Comparison of ENCODE assay signal across 1 cellular context in the genomic region with DNA sequence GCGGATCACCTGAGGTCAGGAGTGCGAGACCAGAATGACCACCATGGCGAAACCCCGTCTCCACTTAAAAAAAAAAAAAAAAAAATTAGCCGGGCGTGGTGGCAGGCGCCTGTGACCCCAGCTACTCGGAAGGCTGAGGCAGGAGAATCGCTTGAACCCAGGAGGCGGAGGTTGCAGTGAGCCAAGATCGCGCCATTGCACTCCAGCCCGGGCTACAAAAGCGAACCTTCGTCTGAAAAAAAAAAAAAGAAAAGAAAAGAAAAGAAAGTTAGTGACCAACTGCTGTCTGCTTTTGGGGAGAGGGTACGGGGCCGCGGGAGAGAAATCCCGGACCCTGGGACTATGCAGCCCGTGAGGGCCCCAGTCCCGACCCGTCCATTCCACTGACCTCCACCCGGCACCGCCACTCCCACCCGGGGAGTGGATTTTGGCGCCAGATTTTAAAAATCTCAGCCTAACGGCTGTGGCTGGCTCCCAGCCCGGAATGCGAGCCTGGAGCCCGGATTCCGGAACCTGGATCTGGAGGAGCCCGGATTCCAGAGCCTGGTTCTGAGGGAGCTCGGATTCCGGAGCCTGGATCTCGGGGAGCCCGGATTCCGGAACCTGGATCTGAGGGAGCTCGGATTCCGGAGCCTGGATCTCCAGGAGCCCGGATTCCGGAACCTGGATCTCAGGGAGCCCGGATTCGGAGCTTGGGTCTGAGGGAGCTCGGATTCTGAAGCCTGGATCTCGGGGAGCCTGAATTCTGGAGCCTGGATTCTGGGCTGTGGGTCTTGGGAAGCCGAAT.
TF ChIP-seq lines count a peak whose summit lies in the region.

No MANE protein-coding gene starts in this region.

TF ChIP-seq in HEK293, 187 proteins besides CTCF, POLR2A, EP300 and RAD21 (continued from another document and continues in another):
- TF ChIP-seq, protein P1, sequence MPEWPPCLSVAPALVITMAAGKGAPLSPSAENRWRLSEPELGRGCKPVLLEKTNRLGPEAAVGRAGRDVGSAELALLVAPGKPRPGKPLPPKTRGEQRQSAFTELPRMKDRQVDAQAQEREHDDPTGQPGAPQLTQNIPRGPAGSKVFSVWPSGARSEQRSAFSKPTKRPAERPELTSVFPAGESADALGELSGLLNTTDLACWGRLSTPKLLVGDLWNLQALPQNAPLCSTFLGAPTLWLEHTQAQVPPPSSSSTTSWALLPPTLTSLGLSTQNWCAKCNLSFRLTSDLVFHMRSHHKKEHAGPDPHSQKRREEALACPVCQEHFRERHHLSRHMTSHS (tag by site-specific recombination; IDR thresholded peaks at IDR 0.05) = no peak
- TF ChIP-seq ZNF530 (tag by site-specific recombination; IDR thresholded peaks at IDR 0.05; ENCODE audit: low read depth) (no peak), ZNF843 (tag by site-specific recombination; IDR thresholded peaks at IDR 0.05) (0 out of 2 replicates have a peak, but pooled peaks have one; percentile 42), ZNF16 (tag by site-specific recombination; IDR thresholded peaks at IDR 0.05; ENCODE audit: low read depth) (no peak), ZSCAN30 (tag by site-specific recombination; IDR thresholded peaks at IDR 0.05) (peak; percentile 98), ZNF785 (tag by site-specific recombination; IDR thresholded peaks at IDR 0.05) (no peak), GLIS2 (tag by site-specific recombination; IDR thresholded peaks at IDR 0.05) (peak; percentile 37; the same call in 1 of the 2 replicates), ZNF202 (tag by site-specific recombination; IDR thresholded peaks at IDR 0.05; ENCODE audit: borderline replicate concordance) (no peak), SETDB1 (IDR thresholded peaks at IDR 0.05; ENCODE audit: insufficient read length, low read length) (no peak), ZNF510 (tag by site-specific recombination; IDR thresholded peaks at IDR 0.05; ENCODE audit: insufficient replicate concordance) (peak; percentile 51), ZNF10 (tag by site-specific recombination; IDR thresholded peaks at IDR 0.05) (no peak), ZNF548 (tag by site-specific recombination; IDR thresholded peaks at IDR 0.05) (no peak), ZNF426 (tag by site-specific recombination; IDR thresholded peaks at IDR 0.05) (no peak), RBAK (tag by site-specific recombination; IDR thresholded peaks at IDR 0.05) (no peak), REPIN1 (tag by site-specific recombination; IDR thresholded peaks at IDR 0.05; ENCODE audit: low read depth) (peak; percentile 67; the same call in 1 of the 2 replicates), ZNF248 (tag by site-specific recombination; IDR thresholded peaks at IDR 0.05) (no peak), ZNF292 (tag by site-specific recombination; IDR thresholded peaks at IDR 0.05; ENCODE audit: borderline replicate concordance, low read depth) (no peak), ZNF114 (tag by site-specific recombination; IDR thresholded peaks at IDR 0.05) (no peak), ZSCAN23 (tag by site-specific recombination; IDR thresholded peaks at IDR 0.05) (peak; percentile 95), ZNF560 (tag by site-specific recombination; IDR thresholded peaks at IDR 0.05; ENCODE audit: borderline replicate concordance) (no peak), ZNF658 (tag by site-specific recombination; IDR thresholded peaks at IDR 0.05) (no peak), FEZF1 (tag by site-specific recombination; IDR thresholded peaks at IDR 0.05) (no peak), ZNF76 (tag by site-specific recombination; IDR thresholded peaks at IDR 0.05; ENCODE audit: borderline replicate concordance, low read depth) (peak; percentile 80), ZNF121 (tag by site-specific recombination; IDR thresholded peaks at IDR 0.05) (no peak), ZNF791 (tag by site-specific recombination; IDR thresholded peaks at IDR 0.05) (no peak), ZNF341 (tag by site-specific recombination; IDR thresholded peaks at IDR 0.05; ENCODE audit: low read depth) (0 out of 2 replicates have a peak, but pooled peaks have one; percentile 29), ZNF184 (tag by site-specific recombination; IDR thresholded peaks at IDR 0.05) (peak; percentile 91), ZNF214 (tag by site-specific recombination; IDR thresholded peaks at IDR 0.05; ENCODE audit: borderline replicate concordance) (no peak; the same call in 1 of the 2 replicates), ZNF660 (tag by site-specific recombination; IDR thresholded peaks at IDR 0.05) (peak; percentile 93), ZFP69B (tag by site-specific recombination; IDR thresholded peaks at IDR 0.05) (peak; percentile 92), ZNF747 (tag by site-specific recombination; IDR thresholded peaks at IDR 0.05) (no peak), ZNF585B (tag by site-specific recombination; IDR thresholded peaks at IDR 0.05) (no peak), HOXA7 (CRISPR knock-in tag; IDR thresholded peaks at IDR 0.05; ENCODE audit: borderline replicate concordance) (no peak), ZNF157 (tag by site-specific recombination; IDR thresholded peaks at IDR 0.05) (no peak), ZNF155 (tag by site-specific recombination; IDR thresholded peaks at IDR 0.05) (no peak), ZNF146 (tag by site-specific recombination; IDR thresholded peaks at IDR 0.05) (no peak), BCL11B (tag by site-specific recombination; IDR thresholded peaks at IDR 0.05; ENCODE audit: low read depth) (peak; percentile 90), ZNF394 (tag by site-specific recombination; IDR thresholded peaks at IDR 0.05; ENCODE audit: borderline replicate concordance) (peak; percentile 52), ZNF610 (tag by site-specific recombination; IDR thresholded peaks at IDR 0.05; ENCODE audit: borderline replicate concordance) (no peak), ZNF174 (tag by site-specific recombination; IDR thresholded peaks at IDR 0.05) (no peak), IKZF3 (tag by site-specific recombination; IDR thresholded peaks at IDR 0.05) (peak; percentile 94), ZNF544 (tag by site-specific recombination; IDR thresholded peaks at IDR 0.05) (no peak), ZNF473 (tag by site-specific recombination; IDR thresholded peaks at IDR 0.05) (no peak), ZBTB7A (tag by site-specific recombination; IDR thresholded peaks at IDR 0.05; ENCODE audit: low read depth) (no peak; the same call in none of the 2 replicates)
- TF ChIP-seq, protein P2, sequence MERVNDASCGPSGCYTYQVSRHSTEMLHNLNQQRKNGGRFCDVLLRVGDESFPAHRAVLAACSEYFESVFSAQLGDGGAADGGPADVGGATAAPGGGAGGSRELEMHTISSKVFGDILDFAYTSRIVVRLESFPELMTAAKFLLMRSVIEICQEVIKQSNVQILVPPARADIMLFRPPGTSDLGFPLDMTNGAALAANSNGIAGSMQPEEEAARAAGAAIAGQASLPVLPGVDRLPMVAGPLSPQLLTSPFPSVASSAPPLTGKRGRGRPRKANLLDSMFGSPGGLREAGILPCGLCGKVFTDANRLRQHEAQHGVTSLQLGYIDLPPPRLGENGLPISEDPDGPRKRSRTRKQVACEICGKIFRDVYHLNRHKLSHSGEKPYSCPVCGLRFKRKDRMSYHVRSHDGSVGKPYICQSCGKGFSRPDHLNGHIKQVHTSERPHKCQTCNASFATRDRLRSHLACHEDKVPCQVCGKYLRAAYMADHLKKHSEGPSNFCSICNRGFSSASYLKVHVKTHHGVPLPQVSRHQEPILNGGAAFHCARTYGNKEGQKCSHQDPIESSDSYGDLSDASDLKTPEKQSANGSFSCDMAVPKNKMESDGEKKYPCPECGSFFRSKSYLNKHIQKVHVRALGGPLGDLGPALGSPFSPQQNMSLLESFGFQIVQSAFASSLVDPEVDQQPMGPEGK (tag by site-specific recombination; IDR thresholded peaks at IDR 0.05) = 0 out of 2 replicates have a peak, but pooled peaks have one; percentile 62
- TF ChIP-seq, protein P3, sequence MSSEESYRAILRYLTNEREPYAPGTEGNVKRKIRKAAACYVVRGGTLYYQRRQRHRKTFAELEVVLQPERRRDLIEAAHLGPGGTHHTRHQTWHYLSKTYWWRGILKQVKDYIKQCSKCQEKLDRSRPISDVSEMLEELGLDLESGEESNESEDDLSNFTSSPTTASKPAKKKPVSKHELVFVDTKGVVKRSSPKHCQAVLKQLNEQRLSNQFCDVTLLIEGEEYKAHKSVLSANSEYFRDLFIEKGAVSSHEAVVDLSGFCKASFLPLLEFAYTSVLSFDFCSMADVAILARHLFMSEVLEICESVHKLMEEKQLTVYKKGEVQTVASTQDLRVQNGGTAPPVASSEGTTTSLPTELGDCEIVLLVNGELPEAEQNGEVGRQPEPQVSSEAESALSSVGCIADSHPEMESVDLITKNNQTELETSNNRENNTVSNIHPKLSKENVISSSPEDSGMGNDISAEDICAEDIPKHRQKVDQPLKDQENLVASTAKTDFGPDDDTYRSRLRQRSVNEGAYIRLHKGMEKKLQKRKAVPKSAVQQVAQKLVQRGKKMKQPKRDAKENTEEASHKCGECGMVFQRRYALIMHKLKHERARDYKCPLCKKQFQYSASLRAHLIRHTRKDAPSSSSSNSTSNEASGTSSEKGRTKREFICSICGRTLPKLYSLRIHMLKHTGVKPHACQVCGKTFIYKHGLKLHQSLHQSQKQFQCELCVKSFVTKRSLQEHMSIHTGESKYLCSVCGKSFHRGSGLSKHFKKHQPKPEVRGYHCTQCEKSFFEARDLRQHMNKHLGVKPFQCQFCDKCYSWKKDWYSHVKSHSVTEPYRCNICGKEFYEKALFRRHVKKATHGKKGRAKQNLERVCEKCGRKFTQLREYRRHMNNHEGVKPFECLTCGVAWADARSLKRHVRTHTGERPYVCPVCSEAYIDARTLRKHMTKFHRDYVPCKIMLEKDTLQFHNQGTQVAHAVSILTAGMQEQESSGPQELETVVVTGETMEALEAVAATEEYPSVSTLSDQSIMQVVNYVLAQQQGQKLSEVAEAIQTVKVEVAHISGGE (tag by site-specific recombination; conservative IDR thresholded peaks at IDR 0.05; ENCODE audit: low read depth) = 0 out of 2 replicates have a peak, but pooled peaks have one; percentile 23
- TF ChIP-seq, protein P4, sequence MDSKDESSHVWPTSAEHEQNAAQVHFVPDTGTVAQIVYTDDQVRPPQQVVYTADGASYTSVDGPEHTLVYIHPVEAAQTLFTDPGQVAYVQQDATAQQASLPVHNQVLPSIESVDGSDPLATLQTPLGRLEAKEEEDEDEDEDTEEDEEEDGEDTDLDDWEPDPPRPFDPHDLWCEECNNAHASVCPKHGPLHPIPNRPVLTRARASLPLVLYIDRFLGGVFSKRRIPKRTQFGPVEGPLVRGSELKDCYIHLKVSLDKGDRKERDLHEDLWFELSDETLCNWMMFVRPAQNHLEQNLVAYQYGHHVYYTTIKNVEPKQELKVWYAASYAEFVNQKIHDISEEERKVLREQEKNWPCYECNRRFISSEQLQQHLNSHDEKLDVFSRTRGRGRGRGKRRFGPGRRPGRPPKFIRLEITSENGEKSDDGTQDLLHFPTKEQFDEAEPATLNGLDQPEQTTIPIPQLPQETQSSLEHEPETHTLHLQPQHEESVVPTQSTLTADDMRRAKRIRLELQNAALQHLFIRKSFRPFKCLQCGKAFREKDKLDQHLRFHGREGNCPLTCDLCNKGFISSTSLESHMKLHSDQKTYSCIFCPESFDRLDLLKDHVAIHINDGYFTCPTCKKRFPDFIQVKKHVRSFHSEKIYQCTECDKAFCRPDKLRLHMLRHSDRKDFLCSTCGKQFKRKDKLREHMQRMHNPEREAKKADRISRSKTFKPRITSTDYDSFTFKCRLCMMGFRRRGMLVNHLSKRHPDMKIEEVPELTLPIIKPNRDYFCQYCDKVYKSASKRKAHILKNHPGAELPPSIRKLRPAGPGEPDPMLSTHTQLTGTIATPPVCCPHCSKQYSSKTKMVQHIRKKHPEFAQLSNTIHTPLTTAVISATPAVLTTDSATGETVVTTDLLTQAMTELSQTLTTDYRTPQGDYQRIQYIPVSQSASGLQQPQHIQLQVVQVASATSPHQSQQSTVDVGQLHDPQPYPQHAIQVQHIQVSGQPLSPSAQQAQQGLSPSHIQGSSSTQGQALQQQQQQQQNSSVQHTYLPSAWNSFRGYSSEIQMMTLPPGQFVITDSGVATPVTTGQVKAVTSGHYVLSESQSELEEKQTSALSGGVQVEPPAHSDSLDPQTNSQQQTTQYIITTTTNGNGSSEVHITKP (tag by site-specific recombination; IDR thresholded peaks at IDR 0.05) = peak; percentile 78
- TF ChIP-seq, protein P5, sequence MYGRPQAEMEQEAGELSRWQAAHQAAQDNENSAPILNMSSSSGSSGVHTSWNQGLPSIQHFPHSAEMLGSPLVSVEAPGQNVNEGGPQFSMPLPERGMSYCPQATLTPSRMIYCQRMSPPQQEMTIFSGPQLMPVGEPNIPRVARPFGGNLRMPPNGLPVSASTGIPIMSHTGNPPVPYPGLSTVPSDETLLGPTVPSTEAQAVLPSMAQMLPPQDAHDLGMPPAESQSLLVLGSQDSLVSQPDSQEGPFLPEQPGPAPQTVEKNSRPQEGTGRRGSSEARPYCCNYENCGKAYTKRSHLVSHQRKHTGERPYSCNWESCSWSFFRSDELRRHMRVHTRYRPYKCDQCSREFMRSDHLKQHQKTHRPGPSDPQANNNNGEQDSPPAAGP (tag by site-specific recombination; IDR thresholded peaks at IDR 0.05) = peak; percentile 93
- TF ChIP-seq, protein P6, sequence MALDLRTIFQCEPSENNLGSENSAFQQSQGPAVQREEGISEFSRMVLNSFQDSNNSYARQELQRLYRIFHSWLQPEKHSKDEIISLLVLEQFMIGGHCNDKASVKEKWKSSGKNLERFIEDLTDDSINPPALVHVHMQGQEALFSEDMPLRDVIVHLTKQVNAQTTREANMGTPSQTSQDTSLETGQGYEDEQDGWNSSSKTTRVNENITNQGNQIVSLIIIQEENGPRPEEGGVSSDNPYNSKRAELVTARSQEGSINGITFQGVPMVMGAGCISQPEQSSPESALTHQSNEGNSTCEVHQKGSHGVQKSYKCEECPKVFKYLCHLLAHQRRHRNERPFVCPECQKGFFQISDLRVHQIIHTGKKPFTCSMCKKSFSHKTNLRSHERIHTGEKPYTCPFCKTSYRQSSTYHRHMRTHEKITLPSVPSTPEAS (tag by site-specific recombination; IDR thresholded peaks at IDR 0.05) = peak; percentile 56
- TF ChIP-seq, protein P7, sequence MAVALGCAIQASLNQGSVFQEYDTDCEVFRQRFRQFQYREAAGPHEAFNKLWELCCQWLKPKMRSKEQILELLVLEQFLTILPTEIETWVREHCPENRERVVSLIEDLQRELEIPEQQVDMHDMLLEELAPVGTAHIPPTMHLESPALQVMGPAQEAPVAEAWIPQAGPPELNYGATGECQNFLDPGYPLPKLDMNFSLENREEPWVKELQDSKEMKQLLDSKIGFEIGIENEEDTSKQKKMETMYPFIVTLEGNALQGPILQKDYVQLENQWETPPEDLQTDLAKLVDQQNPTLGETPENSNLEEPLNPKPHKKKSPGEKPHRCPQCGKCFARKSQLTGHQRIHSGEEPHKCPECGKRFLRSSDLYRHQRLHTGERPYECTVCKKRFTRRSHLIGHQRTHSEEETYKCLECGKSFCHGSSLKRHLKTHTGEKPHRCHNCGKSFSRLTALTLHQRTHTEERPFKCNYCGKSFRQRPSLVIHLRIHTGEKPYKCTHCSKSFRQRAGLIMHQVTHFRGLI (tag by site-specific recombination; IDR thresholded peaks at IDR 0.05) = peak; percentile 62; the same call in 1 of the 2 replicates
- TF ChIP-seq, protein P8, sequence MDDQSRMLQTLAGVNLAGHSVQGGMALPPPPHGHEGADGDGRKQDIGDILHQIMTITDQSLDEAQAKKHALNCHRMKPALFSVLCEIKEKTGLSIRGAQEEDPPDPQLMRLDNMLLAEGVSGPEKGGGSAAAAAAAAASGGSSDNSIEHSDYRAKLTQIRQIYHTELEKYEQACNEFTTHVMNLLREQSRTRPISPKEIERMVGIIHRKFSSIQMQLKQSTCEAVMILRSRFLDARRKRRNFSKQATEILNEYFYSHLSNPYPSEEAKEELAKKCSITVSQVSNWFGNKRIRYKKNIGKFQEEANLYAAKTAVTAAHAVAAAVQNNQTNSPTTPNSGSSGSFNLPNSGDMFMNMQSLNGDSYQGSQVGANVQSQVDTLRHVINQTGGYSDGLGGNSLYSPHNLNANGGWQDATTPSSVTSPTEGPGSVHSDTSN (CRISPR knock-in tag; IDR thresholded peaks at IDR 0.05) = no peak
